ENCODE assay signal across 23 cellular contexts in the genomic region with DNA sequence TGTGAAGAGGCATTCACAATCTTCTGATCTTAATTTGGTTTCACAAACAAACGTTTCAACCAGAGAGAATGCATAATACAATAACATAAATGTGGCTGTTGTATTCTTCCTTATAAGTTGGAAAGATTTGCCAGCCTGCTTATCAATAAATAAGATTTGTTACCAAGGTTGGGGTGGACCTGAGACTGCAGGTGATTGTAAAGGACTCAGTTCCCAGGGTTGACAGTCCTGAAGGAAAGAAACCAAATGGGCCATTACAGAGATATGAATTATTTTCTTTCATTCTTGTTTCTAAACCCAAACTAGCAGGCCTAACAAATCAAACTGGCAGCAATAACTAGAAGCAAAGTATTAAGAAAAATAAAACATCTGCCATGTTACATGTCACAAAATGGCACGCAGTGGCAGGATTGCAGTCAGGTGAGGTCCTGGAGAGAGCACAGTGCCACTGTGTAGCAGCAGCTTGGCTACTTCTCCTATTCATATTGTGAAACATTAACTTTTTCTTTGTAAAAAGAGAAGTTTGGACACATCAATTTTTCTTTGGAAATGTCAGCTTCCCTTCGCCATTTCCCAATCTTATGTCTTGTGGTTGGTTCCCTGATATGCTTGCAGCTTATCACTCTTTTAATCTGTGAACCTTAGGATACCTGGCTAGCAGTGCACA.
"Had no signal": no experiment of that assay in that cellular context is flagged by ENCODE, and none has a peak within 500 bp of the region (broad histone marks: within the 10 kb centered on the region; RNA-seq: fewer than 3 reads in every experiment).

No MANE protein-coding gene starts in this region.

- H3K27ac ChIP-seq: coronary artery, epithelial cell of prostate, heart left ventricle, sigmoid colon, testis, uterus had no signal

- H3K4me3 ChIP-seq: coronary artery, heart left ventricle, sigmoid colon, testis, uterus had no signal

- ATAC-seq: heart left ventricle; left colon; stimulated activated naive B cell treated with anti-CD40 and anti-IgM and Interleukin-4, amounts not matched to agents 10 μg/mL and 1 μg/mL and 100 μg/mL, for 72 hours had no signal

- H3K27me3 ChIP-seq: heart left ventricle, sigmoid colon, testis, uterus had no signal

- H3K4me1 ChIP-seq: sigmoid colon, testis, uterus had no signal

- DNase-seq: activated B cell treated with CpG ODN at 0.5 μM for 24 hours; activated CD4-positive, alpha-beta memory T cell treated with anti-CD3 and anti-CD28 coated beads for 36 hours; activated CD4-positive, alpha-beta T cell treated with anti-CD3 and anti-CD28 coated beads for 4 hours; activated naive CD4-positive, alpha-beta T cell treated with Interleukin-2 at 50 U/mL for 16 hours; activated naive CD8-positive, alpha-beta T cell treated with anti-CD3 and anti-CD28 coated beads for 36 hours; activated T-cell treated with anti-CD3 and anti-CD28 coated beads, Interleukin-2, amount 50 U/mL, for 48 hours; amygdala; cerebellar nuclear complex; endodermal cell; islet precursor cell; left colon; naive B cell; retina; sigmoid colon; stimulated activated CD4-positive, alpha-beta T cell treated with anti-CD3 and anti-CD28 coated beads, Interleukin-2, amount 100 ng/mL, for 48 hours; stimulated activated CD8-positive, alpha-beta memory T cell treated with anti-CD3 and anti-CD28 coated beads, Interleukin-4, amount 100 ng/mL, for 48 hours; stimulated activated naive B cell treated with anti-CD40 and anti-IgM and Interleukin-4, amounts not matched to agents 10 μg/mL and 1 μg/mL and 100 μg/mL, for 72 hours; T1000; testis; uterus had no signal

- H3K36me3 ChIP-seq: heart left ventricle, sigmoid colon, uterus had no signal
